ENCODE assay signal across 8 cellular contexts in the genomic region with DNA sequence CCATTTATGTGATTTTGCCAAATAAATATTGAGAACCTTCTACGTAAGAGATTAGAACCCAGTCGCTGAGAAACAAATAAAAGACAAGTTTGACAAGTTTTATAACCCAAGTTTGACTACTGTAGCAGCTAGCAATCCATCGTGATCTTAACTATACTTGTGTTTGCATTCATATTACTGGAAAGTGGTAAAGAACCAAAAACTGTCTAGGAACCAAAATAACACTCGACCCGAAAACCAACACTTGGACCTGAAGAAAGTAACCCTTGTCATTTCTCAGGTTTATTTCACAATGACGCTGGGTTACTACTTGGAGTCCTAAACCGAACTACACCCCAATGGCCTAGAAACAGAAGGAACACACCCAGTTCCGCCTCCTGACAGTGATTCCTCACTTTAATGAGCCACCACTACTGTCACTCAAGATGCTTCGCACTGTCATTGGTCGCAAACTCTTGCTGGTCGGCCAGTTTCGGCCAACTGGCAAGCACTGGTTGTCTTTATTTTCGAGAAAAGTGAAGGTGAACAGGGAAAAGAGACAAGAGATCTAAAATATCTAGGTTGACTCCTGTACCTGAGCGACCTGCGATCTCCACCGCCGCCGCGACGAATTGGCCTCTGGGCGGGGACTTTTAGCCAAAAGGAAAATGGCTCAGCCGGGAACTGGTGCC. TPM values are rescaled to one million over a fixed set of nuclear protein-coding genes. Genes with fewer than 3 reads are reported as not detected.
DNase-seq lines count a peak whose midpoint lies in the region; ATAC-seq and TF ChIP-seq lines count a peak whose summit lies in the region.

No MANE protein-coding gene starts in this region.

- ATAC-seq in GM19023 (IDR thresholded peaks at IDR 0.05; ENCODE audit: unreplicated experiment), result peak; percentile 96
- ATAC-seq in HG03280 (IDR thresholded peaks at IDR 0.05; ENCODE audit: unreplicated experiment), result peak; percentile 98

- H2AFZ ChIP-seq in smooth muscle cell (ENCODE audit: low read depth), result peak overlapping the region; percentile 97

- H3K4me3 ChIP-seq in smooth muscle cell, result peak overlapping the region; percentile 70

- no peaks in the 10 kb centered on the region for H3K27me3 ChIP-seq in smooth muscle cell (ENCODE audit: low read depth)

- H3K4me1 ChIP-seq in smooth muscle cell (ENCODE audit: low read depth), result peaks cover 19% of the 10 kb centered on the region

- peak overlapping the region; percentile 94 for H3K9ac ChIP-seq in smooth muscle cell (ENCODE audit: low read depth)

- H4K20me1 ChIP-seq in smooth muscle cell (ENCODE audit: low read depth), result peaks cover 8% of the 10 kb centered on the region

- under 1% methylated on average over 22 of the region's 22 CpGs for WGBS in smooth muscle cell (ENCODE audit: low lambda C conversion rate)

- H3K9me3 ChIP-seq in smooth muscle cell (replicated peaks; ENCODE audit: low read depth), result no peaks in the 10 kb centered on the region

- peak overlapping the region; percentile 92 for H3K4me2 ChIP-seq in smooth muscle cell

- peaks cover 91% of the 10 kb centered on the region for H3K79me2 ChIP-seq in smooth muscle cell (ENCODE audit: low read depth)

- H3K27ac ChIP-seq in caudate nucleus (ENCODE audit: low read depth, low read length), result peak overlapping the region; percentile 100
- H3K27ac ChIP-seq in smooth muscle cell (ENCODE audit: low read depth), result peak overlapping the region; percentile 94

- peaks cover 6% of the 10 kb centered on the region for H3K36me3 ChIP-seq in smooth muscle cell (ENCODE audit: low read depth)

- peaks cover 3% of the 10 kb centered on the region for H3F3A ChIP-seq in smooth muscle cell (ENCODE audit: low read depth)

- DNase-seq in AG08395 (ENCODE audit: low spot score) (peak; percentile 93), NCI-H345 (lab: John Stamatoyannopoulos, UW) (peak; percentile 86), caudate nucleus (lab: John Stamatoyannopoulos, UW) (peak in 60 of 61 donors; percentile 44 to 97 (median 82)), iPS-NIHi7 (ENCODE audit: extremely low spot score) (peak; percentile 90), smooth muscle cell (lab: John Stamatoyannopoulos, UW; ENCODE audit: unreplicated experiment) (peak; percentile 58)
- peak; percentile 29 to 49 (median 42) for DNase-seq in activated CD4-positive, CD25-positive, alpha-beta regulatory T cell (lab: John Stamatoyannopoulos, UW)

- TF ChIP-seq CTCF in smooth muscle cell (IDR thresholded peaks at IDR 0.05; ENCODE audit: borderline replicate concordance, insufficient read depth, poor library complexity, severe bottlenecking), result no peak

RNA-seq across cellular contexts. Expression of a gene that starts 0.5 kb away (rescaled TPM):
- total RNA-seq in smooth muscle cell, result 45.7 and 54.3 TPM in 2 replicates
- 34.2 and 35.6 TPM in 2 replicates for polyA plus RNA-seq in smooth muscle cell

RNA-seq across cellular contexts. Expression of a gene that starts 0.7 kb away (rescaled TPM):
- 25.2 and 27.5 TPM in 2 replicates for total RNA-seq in smooth muscle cell
- 11.2 and 11.4 TPM in 2 replicates for polyA plus RNA-seq in smooth muscle cell

Comparison
In these comparisons a context has a peak if more than half of its experiments do, and no peak if none do; other contexts are left out.
1. Peak in every context shown above with its lines: DNase-seq, ATAC-seq, H3K4me3 ChIP-seq and H3K27ac ChIP-seq.
2. DNase-seq: peak in every context shown above with its lines; median percentile 93 in AG08395; 90 in iPS-NIHi7; 86 in NCI-H345; 82 in caudate nucleus; 58 in smooth muscle cell; 42 in activated CD4-positive, CD25-positive, alpha-beta regulatory T cell.